ENCODE assay signal across 20 cellular contexts in genomic region chr10:28542728-28543127, GRCh38. TPM values are rescaled to one million over a fixed set of nuclear protein-coding genes. Genes with fewer than 3 reads are reported as not detected.
A peak's percentile ranks its signal among the peaks of the same experiment; 100 is the strongest.
DNase-seq lines count a peak whose midpoint lies in the region; ATAC-seq, FAIRE-seq and TF ChIP-seq lines count a peak whose summit lies in the region.
"Had no signal": no experiment of that assay in that cellular context is flagged by ENCODE, and none has a peak within 500 bp of the region (broad histone marks: within the 10 kb centered on the region; RNA-seq: fewer than 3 reads in every experiment).

No MANE protein-coding gene starts in this region.

- no TSS peak for BruUV-seq in K562 (replicated peaks; lab: Mats Ljungman, UMichigan)

- H3K4me2 ChIP-seq in K562 (ENCODE audit: insufficient read depth, low read length) = no peak overlapping the region
- H3K4me2 ChIP-seq: GM23338 had no signal

- no peak overlapping the region for H3K4me3 ChIP-seq in K562
- H3K4me3 ChIP-seq: GM23338 had no signal

- no peak overlapping the region for H3K9ac ChIP-seq in K562 (ENCODE audit: insufficient read depth in 1 of 2, low read depth in 2 of 2, low read length in 2 of 2)

- ATAC-seq in activated naive CD8-positive, alpha-beta T cell treated with anti-CD3 and anti-CD28 coated beads, Interleukin-2, amount 50 U/mL, for 24 hours = no peak
- ATAC-seq in K562 = no peak
- no peak for ATAC-seq in stimulated activated naive B cell treated with anti-CD40 and anti-IgM and Interleukin-4, amounts not matched to agents 10 μg/mL and 1 μg/mL and 100 μg/mL, for 72 hours (replicated peaks)
- no peak for ATAC-seq in omental fat pad (ENCODE audit: low FRiP score)

- TF ChIP-seq CTCF in K562 (IDR thresholded peaks at IDR 0.05 in 2 of 3, conservative IDR thresholded peaks at IDR 0.05 in 1 of 3; ENCODE audit: insufficient read depth in 2 of 3, low read depth in 1 of 3, low read length in 3 of 3) (no peak), omental fat pad (IDR thresholded peaks at IDR 0.05) (no peak)

- DNase-seq in activated naive CD8-positive, alpha-beta T cell treated with anti-CD3 and anti-CD28 coated beads, Interleukin-2, amount 50 U/mL, for 24 hours = no peak
- DNase-seq in GM19239 (ENCODE audit: insufficient read length, low spot score) = no peak
- DNase-seq in K562 (ENCODE audit: extremely low read depth in 1 of 4, low spot score in 3 of 4) = no peak
- DNase-seq in stimulated activated naive B cell treated with anti-CD40 and anti-IgM and Interleukin-4, amounts not matched to agents 10 μg/mL and 1 μg/mL and 100 μg/mL, for 72 hours = no peak
- no peak for DNase-seq in activated naive CD4-positive, alpha-beta T cell treated with anti-CD3 and anti-CD28 coated beads, Interleukin-2, amount 10 ng/mL, durations not matched to agents 7 days and 5 days
- DNase-seq in omental fat pad (ENCODE audit: low spot score) = no peak
- DNase-seq: C1 segment of cervical spinal cord, DMS79 treated with DMSO at 0.1 percent for 48 hours, HCEC 1CT, NCI-H1092 treated with DMSO at 0.1 percent for 48 hours, NCI-H146, NCI-H2029 treated with DMSO at 0.1 percent for 48 hours, NCI-H2171 treated with DMSO at 0.1 percent for 48 hours, NCI-H446, NCI-H526 treated with DMSO at 0.1 percent for 48 hours, OCI-M1, Right ventricle myocardium superior had no signal

- no peak overlapping the region for H3K27ac ChIP-seq in K562 (ENCODE audit: extremely low read depth, low read depth, low read length)
- H3K27ac ChIP-seq: HL-60 had no signal

- H3K9me1 ChIP-seq in K562 (ENCODE audit: control insufficient read depth, insufficient read depth, low read length) = no peaks in the 10 kb centered on the region

- no peaks in the 10 kb centered on the region for H3K4me1 ChIP-seq in K562 (replicated peaks in 1 of 2; ENCODE audit: control insufficient read depth in 2 of 2, insufficient read depth in 2 of 2, low read length in 2 of 2)

- H3K4me3 Mint-ChIP-seq in activated naive CD8-positive, alpha-beta T cell = no peak overlapping the region
- H3K4me3 Mint-ChIP-seq in activated naive CD8-positive, alpha-beta T cell treated with anti-CD3 and anti-CD28 coated beads, Interleukin-2, amount 50 U/mL, for 24 hours = no peak overlapping the region
- H3K4me3 Mint-ChIP-seq in stimulated activated naive B cell treated with anti-CD40 and anti-IgM and Interleukin-4, amounts not matched to agents 10 μg/mL and 1 μg/mL and 100 μg/mL, for 72 hours = no peak overlapping the region
- H3K4me3 Mint-ChIP-seq in activated naive CD4-positive, alpha-beta T cell treated with anti-CD3 and anti-CD28 coated beads, Interleukin-2, amount 10 ng/mL, durations not matched to agents 7 days and 5 days = no peak overlapping the region
- H3K4me3 Mint-ChIP-seq: GM23338 had no signal

- no peaks in the 10 kb centered on the region for H3K27me3 ChIP-seq in K562 (ENCODE audit: control insufficient read depth in 2 of 2, insufficient read depth in 2 of 2, low read length in 2 of 2)

- CTCF ChIA-PET in K562 (lab: Yijun Ruan, JAX; ENCODE audit: low intra/inter-chr PET ratio) = no interaction called here
- CTCF ChIA-PET in activated naive CD4-positive, alpha-beta T cell treated with anti-CD3 and anti-CD28 coated beads, Interleukin-2, amount 10 ng/mL, durations not matched to agents 7 days and 5 days (lab: Charles Lee) = no interaction called here

- H3K36me3 Mint-ChIP-seq in activated naive CD8-positive, alpha-beta T cell = peaks cover 17% of the 10 kb centered on the region
- H3K36me3 Mint-ChIP-seq in activated naive CD8-positive, alpha-beta T cell treated with anti-CD3 and anti-CD28 coated beads, Interleukin-2, amount 50 U/mL, for 24 hours (ENCODE audit: low read depth) = peaks cover 57% of the 10 kb centered on the region
- H3K36me3 Mint-ChIP-seq in stimulated activated naive B cell treated with anti-CD40 and anti-IgM and Interleukin-4, amounts not matched to agents 10 μg/mL and 1 μg/mL and 100 μg/mL, for 72 hours = peaks cover 28 to 34% of the 10 kb centered on the region in 2 donors
- H3K36me3 Mint-ChIP-seq in activated naive CD4-positive, alpha-beta T cell treated with anti-CD3 and anti-CD28 coated beads, Interleukin-2, amount 10 ng/mL, durations not matched to agents 7 days and 5 days = peaks cover 56% of the 10 kb centered on the region

- TF ChIP-seq POLR2A in K562 (conservative IDR thresholded peaks at IDR 0.05) = 0 out of 2 replicates have a peak, but pooled peaks have one; percentile 12

- H3K9me3 Mint-ChIP-seq in activated naive CD8-positive, alpha-beta T cell (ENCODE audit: low read depth) = no peaks in the 10 kb centered on the region
- no peaks in the 10 kb centered on the region for H3K9me3 Mint-ChIP-seq in activated naive CD8-positive, alpha-beta T cell treated with anti-CD3 and anti-CD28 coated beads, Interleukin-2, amount 50 U/mL, for 24 hours
- no peaks in the 10 kb centered on the region for H3K9me3 Mint-ChIP-seq in stimulated activated naive B cell treated with anti-CD40 and anti-IgM and Interleukin-4, amounts not matched to agents 10 μg/mL and 1 μg/mL and 100 μg/mL, for 72 hours
- no peaks in the 10 kb centered on the region for H3K9me3 Mint-ChIP-seq in activated naive CD4-positive, alpha-beta T cell treated with anti-CD3 and anti-CD28 coated beads, Interleukin-2, amount 10 ng/mL, durations not matched to agents 7 days and 5 days
- H3K9me3 Mint-ChIP-seq: GM23338 had no signal

- intact Hi-C loops in K562 (cut with micrococcal nuclease) = no loop called here

- peaks cover 96% of the 10 kb centered on the region for H3K36me3 ChIP-seq in K562 (ENCODE audit: control insufficient read depth, insufficient read depth, low read length)

- no peak overlapping the region for H2AFZ ChIP-seq in K562 (ENCODE audit: low read depth, low read length)
- H2AFZ ChIP-seq: GM23338 had no signal

- TF ChIP-seq EP300 in K562 (IDR thresholded peaks at IDR 0.05; ENCODE audit: low read length) = no peak

- peak overlapping the region; percentile 67 for H3K27ac Mint-ChIP-seq in activated naive CD8-positive, alpha-beta T cell
- H3K27ac Mint-ChIP-seq in activated naive CD8-positive, alpha-beta T cell treated with anti-CD3 and anti-CD28 coated beads, Interleukin-2, amount 50 U/mL, for 24 hours = no peak overlapping the region
- H3K27ac Mint-ChIP-seq in stimulated activated naive B cell treated with anti-CD40 and anti-IgM and Interleukin-4, amounts not matched to agents 10 μg/mL and 1 μg/mL and 100 μg/mL, for 72 hours = peak overlapping the region; percentile 47
- no peak overlapping the region for H3K27ac Mint-ChIP-seq in activated naive CD4-positive, alpha-beta T cell treated with anti-CD3 and anti-CD28 coated beads, Interleukin-2, amount 10 ng/mL, durations not matched to agents 7 days and 5 days

- H4K20me1 ChIP-seq in K562 (replicated peaks; ENCODE audit: control insufficient read depth, insufficient read depth, low read length) = peaks cover 4% of the 10 kb centered on the region; the same call in 1 of the 2 replicates

- FAIRE-seq in GM19239 (lab: Jason Lieb, UNC) (peak; percentile 59), K562 (lab: Jason Lieb, UNC) (no peak)

- H3K27me3 Mint-ChIP-seq in activated naive CD8-positive, alpha-beta T cell = no peaks in the 10 kb centered on the region
- no peaks in the 10 kb centered on the region for H3K27me3 Mint-ChIP-seq in activated naive CD8-positive, alpha-beta T cell treated with anti-CD3 and anti-CD28 coated beads, Interleukin-2, amount 50 U/mL, for 24 hours
- H3K27me3 Mint-ChIP-seq in stimulated activated naive B cell treated with anti-CD40 and anti-IgM and Interleukin-4, amounts not matched to agents 10 μg/mL and 1 μg/mL and 100 μg/mL, for 72 hours = no peaks in the 10 kb centered on the region
- H3K27me3 Mint-ChIP-seq in activated naive CD4-positive, alpha-beta T cell treated with anti-CD3 and anti-CD28 coated beads, Interleukin-2, amount 10 ng/mL, durations not matched to agents 7 days and 5 days = no peaks in the 10 kb centered on the region

- POLR2A ChIA-PET in K562 (lab: Yijun Ruan, JAX) = interaction anchor here (0.6 to 5.0 kb wide), 6 partner anchors 7 to 235 kb away, joined by 3 to 23 read pairs (median 3); partner anchors contain the start of gene WAC

- in situ Hi-C loops in K562 (cut with MboI) = no loop called here

- no peak for TF ChIP-seq RAD21 in K562 (CRISPR knock-in tag; conservative IDR thresholded peaks at IDR 0.05 in 1 of 2, IDR thresholded peaks at IDR 0.05 in 1 of 2)

- H3K4me1 Mint-ChIP-seq in activated naive CD8-positive, alpha-beta T cell (ENCODE audit: low read depth) = peaks cover 68% of the 10 kb centered on the region
- peaks cover 69% of the 10 kb centered on the region for H3K4me1 Mint-ChIP-seq in activated naive CD8-positive, alpha-beta T cell treated with anti-CD3 and anti-CD28 coated beads, Interleukin-2, amount 50 U/mL, for 24 hours
- peaks cover 17 to 43% of the 10 kb centered on the region in 2 donors for H3K4me1 Mint-ChIP-seq in stimulated activated naive B cell treated with anti-CD40 and anti-IgM and Interleukin-4, amounts not matched to agents 10 μg/mL and 1 μg/mL and 100 μg/mL, for 72 hours
- H3K4me1 Mint-ChIP-seq in activated naive CD4-positive, alpha-beta T cell treated with anti-CD3 and anti-CD28 coated beads, Interleukin-2, amount 10 ng/mL, durations not matched to agents 7 days and 5 days = peaks cover 48% of the 10 kb centered on the region

- H3K9me3 ChIP-seq in K562 (replicated peaks; ENCODE audit: control insufficient read depth, insufficient read depth, low read depth, low read length) = no peaks in the 10 kb centered on the region

- H3K79me2 ChIP-seq in K562 (ENCODE audit: control insufficient read depth, insufficient read depth, low read length) = peaks cover 96% of the 10 kb centered on the region

RNA-seq across cellular contexts. Expression of gene WAC, which starts 9.8 kb away (rescaled TPM):
- 109 and 323 TPM in 2 replicates for total RNA-seq in K562 (2011; cell fraction: chromatin; rRNA removed; ENCODE audit: low replicate concordance)
- 50.0 and 61.3 TPM in 2 replicates for total RNA-seq in K562 (2011; cell fraction: nucleolus; rRNA removed)
- 147 and 225 TPM in 2 replicates for total RNA-seq in K562 (2011; cell fraction: nucleoplasm; rRNA removed)
- total RNA-seq in K562 (2014; rRNA removed) = 54.2 and 58.3 TPM in 2 replicates
- total RNA-seq in K562 (2014; rRNA removed; fragmentation: Illumina TruSeq; extraction: Trizol) = 83.0 and 94.0 TPM in 2 replicates
- total RNA-seq in K562 (2015; rRNA removed; fragmentation: Illumina TruSeq; extraction: Trizol) = 76.1 and 78.2 TPM in 2 replicates
- 69.8 and 79.9 TPM in 2 replicates for total RNA-seq in K562 (2021)
- polyA plus RNA-seq in K562 (2011; rRNA removed) = 113 and 123 TPM in 2 replicates
- 56.4 and 68.4 TPM in 2 replicates for polyA plus RNA-seq in K562 (2011; cell fraction: cytosol; rRNA removed)
- 71.5 and 89.2 TPM in 2 replicates for polyA plus RNA-seq in K562 (2011; cell fraction: nucleus; rRNA removed)
- polyA plus RNA-seq in K562 (2012) = 51.5 and 71.6 TPM in 2 replicates
- polyA plus RNA-seq in K562 (2014; fragmentation: Illumina TruSeq; extraction: Trizol) = 96.7 and 116 TPM in 2 replicates
- polyA plus RNA-seq in K562 (2014; fragmentation: Nextera tagmentation; extraction: Ambion mirVana) = 10 to 100 TPM; 24.8 to 25.3 TPM
- 51.5 and 56.8 TPM in 2 replicates for polyA plus RNA-seq in K562 (2014; rRNA removed)
- 125 and 138 TPM in 2 replicates for polyA minus RNA-seq in K562 (2011; rRNA and poly(A)+ RNA removed)
- 39.5 and 43.6 TPM in 2 replicates for polyA minus RNA-seq in K562 (2011; cell fraction: cytosol; rRNA and poly(A)+ RNA removed)
- polyA minus RNA-seq in K562 (2011; cell fraction: nucleus; rRNA and poly(A)+ RNA removed) = 62.7 and 93.2 TPM in 2 replicates
- total RNA-seq in omental fat pad = 100 to 1,000 TPM; 107 to 117 (median 113) TPM

Comparison
In these comparisons a context has a peak if more than half of its experiments do, and no peak if none do; other contexts are left out.
1. H3K27ac Mint-ChIP-seq: peak in activated naive CD8-positive, alpha-beta T cell (single experiment) and stimulated activated naive B cell treated with anti-CD40 and anti-IgM and Interleukin-4, amounts not matched to agents 10 μg/mL and 1 μg/mL and 100 μg/mL, for 72 hours (single experiment); none in activated naive CD8-positive, alpha-beta T cell treated with anti-CD3 and anti-CD28 coated beads, Interleukin-2, amount 50 U/mL, for 24 hours (single experiment) and activated naive CD4-positive, alpha-beta T cell treated with anti-CD3 and anti-CD28 coated beads, Interleukin-2, amount 10 ng/mL, durations not matched to agents 7 days and 5 days (single experiment).